In genomic region chr6:78010130-78010529, GRCh38 we compare ENCODE assay signal across 25 cellular contexts.
"Had no signal": no experiment of that assay in that cellular context is flagged by ENCODE, and none has a peak within 500 bp of the region (broad histone marks: within the 10 kb centered on the region; RNA-seq: fewer than 3 reads in every experiment).

No MANE protein-coding gene starts in this region.

- H3K4me1 ChIP-seq: colonic mucosa, gastrocnemius medialis, neural progenitor cell, prostate gland, right atrium auricular region, sigmoid colon, testis, tibial nerve, upper lobe of left lung had no signal

- H3K36me3 ChIP-seq: colonic mucosa, gastrocnemius medialis, neural progenitor cell, prostate gland, right atrium auricular region, sigmoid colon, tibial nerve, upper lobe of left lung had no signal

- H3K9me3 ChIP-seq: colonic mucosa, gastrocnemius medialis, prostate gland, right atrium auricular region, testis had no signal

- H3K27ac ChIP-seq: colonic mucosa, epithelial cell of prostate, gastrocnemius medialis, neural progenitor cell, prostate gland, right atrium auricular region, sigmoid colon, testis, tibial nerve, upper lobe of left lung had no signal

- H2AFZ ChIP-seq: neural progenitor cell had no signal

- H3K27me3 ChIP-seq: colonic mucosa, gastrocnemius medialis, neural progenitor cell, right atrium auricular region, sigmoid colon, testis, tibial nerve, upper lobe of left lung had no signal

- DNase-seq: colonic mucosa; effector CD8-positive, alpha-beta T cell; endodermal cell; foreskin fibroblast; gastrocnemius medialis; head of caudate nucleus; mammary epithelial cell; mesendoderm; midbrain; naive thymus-derived CD4-positive, alpha-beta T cell; sigmoid colon; stimulated activated CD4-positive, alpha-beta T cell treated with anti-CD3 and anti-CD28 coated beads, Interleukin-2, amount 100 ng/mL, for 24 hours; stimulated activated CD4-positive, alpha-beta T cell treated with anti-CD3 and anti-CD28 coated beads, Interleukin-4, amount 100 ng/mL, for 24 hours; stimulated activated naive CD8-positive, alpha-beta T cell treated with anti-CD3 and anti-CD28 coated beads, Interleukin-15, Interleukin-2, amounts not matched to agents 100 U/mL and 50 U/mL, for 24 hours; substantia nigra; testis; upper lobe of left lung had no signal

- H3K9ac ChIP-seq: neural progenitor cell had no signal

- H3K4me3 ChIP-seq: colonic mucosa, gastrocnemius medialis, neural progenitor cell, prostate gland, right atrium auricular region, sigmoid colon, testis, tibial nerve, upper lobe of left lung had no signal

- H3K4me2 ChIP-seq: neural progenitor cell had no signal

- ATAC-seq: esophagus mucosa; gastrocnemius medialis; left lobe of liver; naive thymus-derived CD4-positive, alpha-beta T cell; stimulated activated effector memory CD8-positive, alpha-beta T cell treated with anti-CD3 and anti-CD28 coated beads, Interleukin-12 subunit alpha, Interleukin-12 subunit beta, amount 100 ng/mL, for 72 hours; stimulated activated naive CD8-positive, alpha-beta T cell treated with anti-CD3 and anti-CD28 coated beads, Interleukin-15, Interleukin-2, amounts not matched to agents 100 U/mL and 50 U/mL, for 24 hours had no signal
